In genomic region chr2:101502095-101502494, GRCh38 we compare ENCODE assay signal across 27 cellular contexts. TPM values are rescaled to one million over a fixed set of nuclear protein-coding genes. Genes with fewer than 3 reads are reported as not detected.
DNase-seq lines count a peak whose midpoint lies in the region; ATAC-seq, FAIRE-seq and TF ChIP-seq lines count a peak whose summit lies in the region.
"Had no signal": no experiment of that assay in that cellular context is flagged by ENCODE, and none has a peak within 500 bp of the region (broad histone marks: within the 10 kb centered on the region; RNA-seq: fewer than 3 reads in every experiment).

No MANE protein-coding gene starts in this region.

- no peak for TF ChIP-seq EP300 in GM12878 (IDR thresholded peaks at IDR 0.05; ENCODE audit: borderline replicate concordance in 1 of 2, control insufficient read depth in 1 of 2, low read depth in 2 of 2, low read length in 2 of 2)

- H3K27ac Mint-ChIP-seq in activated naive CD4-positive, alpha-beta T cell treated with anti-CD3 and anti-CD28 coated beads for 36 hours = no peak overlapping the region
- H3K27ac Mint-ChIP-seq: dendritic cell treated with granulocyte-macrophage colony-stimulating factor and Interleukin-4, amounts not matched to agents 40 ng/mL and 50 ng/mL, for 4 days; natural killer cell treated with Interleukin-12 subunit alpha and Interleukin-12 subunit beta and Interleukin-15 and Interleukin-18, amount 100 ng/mL, for 72 hours had no signal

- H3K4me2 ChIP-seq in GM12878 (ENCODE audit: control insufficient read depth, insufficient read depth) = no peak overlapping the region

- peaks cover 12% of the 10 kb centered on the region for H3K4me1 Mint-ChIP-seq in activated naive CD4-positive, alpha-beta T cell treated with anti-CD3 and anti-CD28 coated beads for 36 hours (ENCODE audit: low read depth)

- no peaks in the 10 kb centered on the region for H3K79me2 ChIP-seq in GM12878 (ENCODE audit: control insufficient read depth, insufficient read depth, low read length)

- 20% methylated on average over 5 of the region's 5 CpGs for WGBS in GM12878 (ENCODE audit: insufficient coverage, insufficient replicate concordance, low lambda C conversion rate, missing lambda C conversion rate)
- 92% methylated on average over 5 of the region's 5 CpGs for WGBS in prostate gland

- RAD21 ChIA-PET in GM12878 (lab: Charles Lee; ENCODE audit: unreplicated experiment) = no interaction called here

- POLR2A ChIA-PET in GM12878 (lab: Charles Lee) = interaction anchor here (0.6 kb wide), 1 partner anchor 21 kb away, joined by 3 read pairs; no protein-coding TSS in a partner anchor

- no peak for TF ChIP-seq RAD21 in GM12878 (IDR thresholded peaks at IDR 0.05; ENCODE audit: insufficient read depth, low read depth, low read length)

- TF ChIP-seq POLR2A in GM12878 (IDR thresholded peaks at IDR 0.05; ENCODE audit: low read depth, low read length) (no peak), prostate gland (IDR thresholded peaks at IDR 0.05) (no peak)

- no peak overlapping the region for H2AFZ ChIP-seq in GM12878 (ENCODE audit: control insufficient read depth, low read depth, low read length)

- in situ Hi-C loops in GM12878 (cut with MboI) = no loop called here

- SMC1A ChIA-PET in GM12878 (lab: Charles Lee; ENCODE audit: uncharacterized antibody, unreplicated experiment) = no interaction called here

- no peaks in the 10 kb centered on the region for H3K4me1 ChIP-seq in GM12878 (ENCODE audit: control insufficient read depth, insufficient read depth, low read length)
- H3K4me1 ChIP-seq in skeletal muscle tissue (ENCODE audit: control insufficient read depth in 3 of 3, insufficient read depth in 3 of 3, low read length in 3 of 3) = peaks cover 19 to 23% (median 19%) of the 10 kb centered on the region in 3 donors
- no peaks in the 10 kb centered on the region for H3K4me1 ChIP-seq in prostate gland (replicated peaks)
- H3K4me1 ChIP-seq: HAP-1 had no signal

- H3K9ac ChIP-seq in GM12878 (ENCODE audit: control insufficient read depth, insufficient read depth, low read length) = no peak overlapping the region
- H3K9ac ChIP-seq in skeletal muscle tissue (ENCODE audit: low read depth in 1 of 3, low read length in 3 of 3) = no peak overlapping the region

- DNase-seq in activated naive CD4-positive, alpha-beta T cell treated with anti-CD3 and anti-CD28 coated beads for 36 hours = peak; percentile 16
- no peak for DNase-seq in activated naive CD4-positive, alpha-beta T cell treated with anti-CD3 and anti-CD28 coated beads, Interleukin-2, amount 50 U/mL, for 16 hours
- DNase-seq in Jurkat, Clone E6-1 (ENCODE audit: low read depth, low spot score) = peak; percentile 73
- DNase-seq in GM12878 (ENCODE audit: low read depth, low spot score) (no peak), prostate gland (ENCODE audit: low spot score) (no peak)
- no peak for DNase-seq in stimulated activated CD8-positive, alpha-beta memory T cell treated with anti-CD3 and anti-CD28 coated beads, Interleukin-4, amount 100 ng/mL, for 48 hours
- DNase-seq in activated T-cell treated with anti-CD3 and anti-CD28 coated beads, Interleukin-2, amount 50 U/mL, for 1 hour = no peak
- DNase-seq: activated CD8-positive, alpha-beta memory T cell treated with anti-CD3 and anti-CD28 coated beads, Interleukin-2, amount 50 U/mL, for 48 hours; activated effector memory CD4-positive, alpha-beta T cell treated with anti-CD3 and anti-CD28 coated beads, Interleukin-2, amount 50 U/mL, for 16 hours; aorta; caudate nucleus; DMS153; GDM1; KBM-7; left colon; NCI-H187; NCI-H226; NCI-H748 treated with DMSO at 0.1 percent for 48 hours; pancreas; sigmoid colon; SW 1271 had no signal

- H3K4me3 Mint-ChIP-seq in activated naive CD4-positive, alpha-beta T cell treated with anti-CD3 and anti-CD28 coated beads for 36 hours = no peak overlapping the region
- H3K4me3 Mint-ChIP-seq: CD4-positive, CD25-positive, alpha-beta regulatory T cell; dendritic cell treated with granulocyte-macrophage colony-stimulating factor and Interleukin-4, amounts not matched to agents 40 ng/mL and 50 ng/mL, for 4 days; natural killer cell treated with Interleukin-12 subunit alpha and Interleukin-12 subunit beta and Interleukin-15 and Interleukin-18, amount 100 ng/mL, for 72 hours had no signal

- H4K20me1 ChIP-seq in GM12878 (ENCODE audit: control insufficient read depth, insufficient read depth) = no peaks in the 10 kb centered on the region

- intact Hi-C loops in activated naive CD4-positive, alpha-beta T cell treated with anti-CD3 and anti-CD28 coated beads for 36 hours (cut with micrococcal nuclease) = no loop called here
- intact Hi-C loops in GM12878 (cut with micrococcal nuclease; ENCODE audit: unreplicated experiment) (no loop called here), prostate gland (cut with DNase I) (no loop called here)

- no peaks in the 10 kb centered on the region for H3K9me3 Mint-ChIP-seq in activated naive CD4-positive, alpha-beta T cell treated with anti-CD3 and anti-CD28 coated beads for 36 hours
- H3K9me3 Mint-ChIP-seq: CD4-positive, CD25-positive, alpha-beta regulatory T cell; dendritic cell treated with granulocyte-macrophage colony-stimulating factor and Interleukin-4, amounts not matched to agents 40 ng/mL and 50 ng/mL, for 4 days; natural killer cell treated with Interleukin-12 subunit alpha and Interleukin-12 subunit beta and Interleukin-15 and Interleukin-18, amount 100 ng/mL, for 72 hours had no signal

- ATAC-seq in GM12878 = peak; percentile 56
- ATAC-seq: left colon; natural killer cell treated with Interleukin-12 subunit alpha and Interleukin-12 subunit beta and Interleukin-15 and Interleukin-18, amount 100 ng/mL, for 72 hours; pancreas had no signal

- H3K9me3 ChIP-seq in GM12878 (replicated peaks; ENCODE audit: control insufficient read depth, insufficient read depth, low read length) = no peaks in the 10 kb centered on the region
- H3K9me3 ChIP-seq in skeletal muscle tissue (ENCODE audit: control insufficient read depth in 3 of 3, low read length in 3 of 3) = no peaks in the 10 kb centered on the region
- no peaks in the 10 kb centered on the region for H3K9me3 ChIP-seq in prostate gland
- H3K9me3 ChIP-seq: HAP-1, pancreas, sigmoid colon, thoracic aorta had no signal

- no peak for FAIRE-seq in GM12878 (lab: Jason Lieb, UNC)
- FAIRE-seq: pancreas had no signal

- no peaks in the 10 kb centered on the region for H3K27me3 Mint-ChIP-seq in activated naive CD4-positive, alpha-beta T cell treated with anti-CD3 and anti-CD28 coated beads for 36 hours (ENCODE audit: low read depth)

- CTCF ChIA-PET in activated naive CD4-positive, alpha-beta T cell treated with anti-CD3 and anti-CD28 coated beads for 36 hours (lab: Charles Lee) = interaction anchor here (0.7 to 1.2 kb wide), 2 partner anchors 15 to 16 kb away, joined by 3 to 4 read pairs; no protein-coding TSS in a partner anchor
- CTCF ChIA-PET in GM12878 (lab: Yijun Ruan, JAX) = interaction anchor here (1.2 kb wide), 1 partner anchor 85 kb away, joined by 4 read pairs; no protein-coding TSS in a partner anchor

- TF ChIP-seq CTCF in GM12878 (IDR thresholded peaks at IDR 0.05 in 2 of 3, conservative IDR thresholded peaks at IDR 0.05 in 1 of 3; ENCODE audit: control insufficient read depth in 2 of 3, extremely low read depth in 1 of 3, insufficient read depth in 1 of 3, low read depth in 3 of 3, low read length in 3 of 3) (no peak), prostate gland (IDR thresholded peaks at IDR 0.05) (no peak)

- no peaks in the 10 kb centered on the region for H3K36me3 Mint-ChIP-seq in activated naive CD4-positive, alpha-beta T cell treated with anti-CD3 and anti-CD28 coated beads for 36 hours (ENCODE audit: low read depth)
- H3K36me3 Mint-ChIP-seq: CD4-positive, CD25-positive, alpha-beta regulatory T cell; natural killer cell treated with Interleukin-12 subunit alpha and Interleukin-12 subunit beta and Interleukin-15 and Interleukin-18, amount 100 ng/mL, for 72 hours had no signal

- H3K27me3 ChIP-seq in GM12878 (replicated peaks in 1 of 2; ENCODE audit: control insufficient read depth in 2 of 2, insufficient read depth in 2 of 2, low read length in 1 of 2) (no peaks in the 10 kb centered on the region), skeletal muscle tissue (ENCODE audit: control insufficient read depth in 3 of 3, insufficient read depth in 3 of 3, low read length in 3 of 3) (no peaks in the 10 kb centered on the region), prostate gland (replicated peaks; ENCODE audit: insufficient read depth) (no peaks in the 10 kb centered on the region)
- H3K27me3 ChIP-seq: pancreas, sigmoid colon had no signal

- H3K4me3 ChIP-seq in Jurkat, Clone E6-1 (ENCODE audit: low read length) = peak overlapping the region; percentile 24
- H3K4me3 ChIP-seq in GM12878 (no peak overlapping the region), skeletal muscle tissue (ENCODE audit: low read length in 3 of 3) (peak overlapping the region in 2 of 3 donors; percentile 13 to 16), prostate gland (no peak overlapping the region)
- H3K4me3 ChIP-seq: HAP-1, pancreas, sigmoid colon, thoracic aorta had no signal

- H3K36me3 ChIP-seq in GM12878 (ENCODE audit: control insufficient read depth in 2 of 2, insufficient read depth in 2 of 2, low read length in 1 of 2) = no peaks in the 10 kb centered on the region
- H3K36me3 ChIP-seq in skeletal muscle tissue (ENCODE audit: control insufficient read depth in 3 of 3, insufficient read depth in 3 of 3, low read length in 3 of 3) = no peaks in the 10 kb centered on the region
- no peaks in the 10 kb centered on the region for H3K36me3 ChIP-seq in prostate gland
- H3K36me3 ChIP-seq: HAP-1, pancreas, sigmoid colon, thoracic aorta had no signal

- no peak overlapping the region for H3K27ac ChIP-seq in GM12878 (ENCODE audit: control insufficient read depth, insufficient read depth)
- H3K27ac ChIP-seq in skeletal muscle tissue (ENCODE audit: low read depth, low read length) = peak overlapping the region; percentile 93
- H3K27ac ChIP-seq in prostate gland = no peak overlapping the region
- H3K27ac ChIP-seq: pancreas, thoracic aorta had no signal

- BruUV-seq in GM12878 (replicated peaks; lab: Mats Ljungman, UMichigan) = no TSS peak

RNA-seq across cellular contexts. Expression of gene RFX8, which starts 27.2 kb away (rescaled TPM):
- under 1 TPM; 0.60 to 0.64 TPM for total RNA-seq in activated naive CD4-positive, alpha-beta T cell treated with anti-CD3 and anti-CD28 coated beads for 36 hours
- polyA plus RNA-seq in Jurkat, Clone E6-1 (2012; ENCODE audit: insufficient read depth, insufficient read length) = 48.4 TPM
- not detected in 2 replicates for total RNA-seq in GM12878 (2013; cell fraction: nucleolus; rRNA removed)
- total RNA-seq in GM12878 (2014; rRNA removed) = not detected in 2 replicates
- total RNA-seq in GM12878 (2014; rRNA removed; fragmentation: Illumina TruSeq; extraction: Trizol) = not detected in 2 replicates
- not detected in 2 replicates for total RNA-seq in GM12878 (2021)
- not detected for polyA plus RNA-seq in GM12878 (2011; ENCODE audit: low read depth)
- 0.19 and 0.62 TPM in 2 replicates for polyA plus RNA-seq in GM12878 (2011; rRNA removed)
- 0.03 and 0.07 TPM in 2 replicates for polyA plus RNA-seq in GM12878 (2011; cell fraction: cytosol; rRNA removed)
- polyA plus RNA-seq in GM12878 (2011; cell fraction: nucleus; rRNA removed) = 0.33 and 0.42 TPM in 2 replicates
- not detected in 2 replicates for polyA plus RNA-seq in GM12878 (2012)
- not detected in 2 replicates for polyA plus RNA-seq in GM12878 (2014; fragmentation: Illumina TruSeq; extraction: Trizol)
- not detected for polyA plus RNA-seq in GM12878 (2014; fragmentation: Nextera tagmentation; extraction: Ambion mirVana)
- not detected in 2 replicates for polyA plus RNA-seq in GM12878 (2014; rRNA removed)
- polyA plus RNA-seq in GM12878 (2016; fragmentation: Nextera tagmentation; extraction: Ambion mirVana) = not detected
- polyA minus RNA-seq in GM12878 (2011; rRNA and poly(A)+ RNA removed) = not detected in 2 replicates
- not detected in 2 replicates for polyA minus RNA-seq in GM12878 (2011; cell fraction: cytosol; rRNA and poly(A)+ RNA removed)
- not detected in 2 replicates for polyA minus RNA-seq in GM12878 (2011; cell fraction: nucleus; rRNA and poly(A)+ RNA removed)
- under 0.01 TPM for total RNA-seq in skeletal muscle tissue
- total RNA-seq in prostate gland = under 1 TPM in 1 of 2 donors, not detected in 1; 0.97 TPM
- total RNA-seq: left colon had no signal

Comparison
In these comparisons a context has a peak if more than half of its experiments do, and no peak if none do; other contexts are left out.
1. DNase-seq: peak in activated naive CD4-positive, alpha-beta T cell treated with anti-CD3 and anti-CD28 coated beads for 36 hours (single experiment) and Jurkat, Clone E6-1 (single experiment); none in activated naive CD4-positive, alpha-beta T cell treated with anti-CD3 and anti-CD28 coated beads, Interleukin-2, amount 50 U/mL, for 16 hours (single experiment), GM12878 (single experiment), prostate gland (single experiment), stimulated activated CD8-positive, alpha-beta memory T cell treated with anti-CD3 and anti-CD28 coated beads, Interleukin-4, amount 100 ng/mL, for 48 hours (single experiment) and activated T-cell treated with anti-CD3 and anti-CD28 coated beads, Interleukin-2, amount 50 U/mL, for 1 hour (single experiment).
2. H3K4me3 ChIP-seq: peak in Jurkat, Clone E6-1 (single experiment) and skeletal muscle tissue (2 of 3); none in GM12878 (single experiment) and prostate gland (0 of 2).